In genomic region chrX:153691032-153691827, GRCh38 we compare ENCODE assay signal across 4 cellular contexts. TPM values are rescaled to one million over a fixed set of nuclear protein-coding genes. Genes with fewer than 3 reads are reported as not detected.
"Had no signal": no experiment of that assay in that cellular context is flagged by ENCODE, and none has a peak within 500 bp of the region (broad histone marks: within the 10 kb centered on the region; RNA-seq: fewer than 3 reads in every experiment).

No MANE protein-coding gene starts in this region.

RNA-seq across cellular contexts. Expression of gene PNCK, which starts 17.6 kb away (rescaled TPM):
- total RNA-seq: RPMI7951, SJSA1 had no signal

RNA-seq across cellular contexts. Expression of gene DUSP9, which starts 44.2 kb away (rescaled TPM):
- total RNA-seq: Peyer's patch, Right ventricle myocardium superior, RPMI7951 had no signal
